In the genomic region with DNA sequence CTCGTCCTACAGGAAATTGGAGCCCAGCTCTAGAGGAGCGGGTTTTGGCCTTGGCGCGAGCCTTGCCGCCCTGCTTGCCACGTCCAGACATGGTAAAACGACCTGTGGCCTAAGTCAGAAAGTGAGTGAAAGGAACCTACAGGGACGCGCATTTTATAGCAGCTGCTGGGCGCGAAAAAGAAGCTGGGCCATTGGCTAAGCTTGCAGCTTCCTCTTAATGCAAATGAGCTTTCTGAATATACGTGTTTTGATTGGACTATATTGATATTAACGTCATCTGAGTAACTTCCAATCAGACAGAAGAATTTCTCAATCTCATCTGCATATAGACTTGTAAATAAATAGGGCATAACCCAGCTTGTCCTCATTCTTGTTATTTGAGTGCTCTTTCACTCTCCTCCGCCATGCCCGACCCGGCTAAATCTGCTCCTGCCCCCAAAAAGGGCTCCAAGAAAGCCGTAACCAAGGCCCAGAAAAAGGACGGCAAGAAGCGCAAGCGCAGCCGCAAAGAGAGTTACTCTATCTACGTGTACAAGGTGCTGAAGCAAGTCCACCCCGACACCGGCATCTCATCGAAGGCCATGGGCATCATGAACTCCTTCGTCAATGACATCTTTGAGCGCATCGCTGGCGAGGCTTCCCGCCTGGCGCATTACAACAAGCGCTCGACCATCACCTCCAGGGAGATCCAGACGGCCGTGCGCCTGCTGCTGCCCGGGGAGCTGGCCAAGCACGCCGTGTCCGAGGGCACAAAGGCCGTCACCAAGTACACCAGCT, we compare ENCODE assay signal across 1 cellular context.
TF ChIP-seq lines count a peak whose summit lies in the region.

No MANE protein-coding gene starts in this region.

TF ChIP-seq in K562, 482 proteins besides CTCF, POLR2A, EP300 and RAD21 (continued from another document and continues in another):
- TF ChIP-seq, protein P1, sequence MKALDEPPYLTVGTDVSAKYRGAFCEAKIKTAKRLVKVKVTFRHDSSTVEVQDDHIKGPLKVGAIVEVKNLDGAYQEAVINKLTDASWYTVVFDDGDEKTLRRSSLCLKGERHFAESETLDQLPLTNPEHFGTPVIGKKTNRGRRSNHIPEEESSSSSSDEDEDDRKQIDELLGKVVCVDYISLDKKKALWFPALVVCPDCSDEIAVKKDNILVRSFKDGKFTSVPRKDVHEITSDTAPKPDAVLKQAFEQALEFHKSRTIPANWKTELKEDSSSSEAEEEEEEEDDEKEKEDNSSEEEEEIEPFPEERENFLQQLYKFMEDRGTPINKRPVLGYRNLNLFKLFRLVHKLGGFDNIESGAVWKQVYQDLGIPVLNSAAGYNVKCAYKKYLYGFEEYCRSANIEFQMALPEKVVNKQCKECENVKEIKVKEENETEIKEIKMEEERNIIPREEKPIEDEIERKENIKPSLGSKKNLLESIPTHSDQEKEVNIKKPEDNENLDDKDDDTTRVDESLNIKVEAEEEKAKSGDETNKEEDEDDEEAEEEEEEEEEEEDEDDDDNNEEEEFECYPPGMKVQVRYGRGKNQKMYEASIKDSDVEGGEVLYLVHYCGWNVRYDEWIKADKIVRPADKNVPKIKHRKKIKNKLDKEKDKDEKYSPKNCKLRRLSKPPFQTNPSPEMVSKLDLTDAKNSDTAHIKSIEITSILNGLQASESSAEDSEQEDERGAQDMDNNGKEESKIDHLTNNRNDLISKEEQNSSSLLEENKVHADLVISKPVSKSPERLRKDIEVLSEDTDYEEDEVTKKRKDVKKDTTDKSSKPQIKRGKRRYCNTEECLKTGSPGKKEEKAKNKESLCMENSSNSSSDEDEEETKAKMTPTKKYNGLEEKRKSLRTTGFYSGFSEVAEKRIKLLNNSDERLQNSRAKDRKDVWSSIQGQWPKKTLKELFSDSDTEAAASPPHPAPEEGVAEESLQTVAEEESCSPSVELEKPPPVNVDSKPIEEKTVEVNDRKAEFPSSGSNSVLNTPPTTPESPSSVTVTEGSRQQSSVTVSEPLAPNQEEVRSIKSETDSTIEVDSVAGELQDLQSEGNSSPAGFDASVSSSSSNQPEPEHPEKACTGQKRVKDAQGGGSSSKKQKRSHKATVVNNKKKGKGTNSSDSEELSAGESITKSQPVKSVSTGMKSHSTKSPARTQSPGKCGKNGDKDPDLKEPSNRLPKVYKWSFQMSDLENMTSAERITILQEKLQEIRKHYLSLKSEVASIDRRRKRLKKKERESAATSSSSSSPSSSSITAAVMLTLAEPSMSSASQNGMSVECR (CRISPR knock-in tag; IDR thresholded peaks at IDR 0.05), result peak; percentile 84
- TF ChIP-seq ETS2 (tag; IDR thresholded peaks at IDR 0.05; ENCODE audit: borderline replicate concordance, poor library complexity, severe bottlenecking) (no peak), NFE2L1 (tag; IDR thresholded peaks at IDR 0.05; ENCODE audit: borderline replicate concordance, low read depth) (no peak), ADNP (tag; IDR thresholded peaks at IDR 0.05) (no peak), SMAD4 (CRISPR knock-in tag; conservative IDR thresholded peaks at IDR 0.05) (no peak; the same call in 1 of the 2 replicates), DDX20 (tag; IDR thresholded peaks at IDR 0.05; ENCODE audit: low read depth) (no peak), ZNF143 (CRISPR knock-in tag; IDR thresholded peaks at IDR 0.05) (no peak; the same call in 1 of the 2 replicates), ATF3 (IDR thresholded peaks at IDR 0.05) (no peak), ATF3 (CRISPR knock-in tag; conservative IDR thresholded peaks at IDR 0.05) (peak; percentile 87; the same call in 1 of the 2 replicates), ZNF507 (tag; conservative IDR thresholded peaks at IDR 0.05) (no peak), MECOM (CRISPR knock-in tag; IDR thresholded peaks at IDR 0.05) (no peak), KDM1A (IDR thresholded peaks at IDR 0.05) (no peak), SIN3A (IDR thresholded peaks at IDR 0.05; ENCODE audit: borderline replicate concordance in 2 of 2, control insufficient read depth in 1 of 2, low read depth in 2 of 2, low read length in 2 of 2) (peak in 1 of 2 experiments; percentile 94), ZNF695 (CRISPR knock-in tag; IDR thresholded peaks at IDR 0.05) (no peak), TEAD2 (tag; IDR thresholded peaks at IDR 0.05) (no peak), KHSRP (IDR thresholded peaks at IDR 0.05) (no peak), CBX8 (IDR thresholded peaks at IDR 0.05; ENCODE audit: borderline replicate concordance, extremely low read depth, low read depth, low read length, poor library complexity, severe bottlenecking) (no peak), IRF9 (tag; IDR thresholded peaks at IDR 0.05) (no peak), HNRNPK (IDR thresholded peaks at IDR 0.05; ENCODE audit: low read depth, low read length, poor library complexity, severe bottlenecking) (no peak), SMAD3 (CRISPR knock-in tag; conservative IDR thresholded peaks at IDR 0.05) (no peak), CBFA2T3 (IDR thresholded peaks at IDR 0.05) (no peak), ZNF561 (CRISPR knock-in tag; conservative IDR thresholded peaks at IDR 0.05) (no peak; the same call in 1 of the 2 replicates), SRF (CRISPR knock-in tag; IDR thresholded peaks at IDR 0.05) (peak; percentile 33 to 62; a peak in 1 of 4 replicates), TARDBP (IDR thresholded peaks at IDR 0.05) (no peak), MXI1 (IDR thresholded peaks at IDR 0.05; ENCODE audit: low read depth, low read length) (no peak; the same call in 1 of the 2 replicates), SFPQ (IDR thresholded peaks at IDR 0.05; ENCODE audit: low read depth, low read length) (no peak), SRSF9 (IDR thresholded peaks at IDR 0.05; ENCODE audit: borderline replicate concordance, low read depth, low read length) (no peak), CEBPB (tag; IDR thresholded peaks at IDR 0.05) (peak; percentile 29; the same call in 1 of the 2 replicates), ERF (CRISPR knock-in tag; IDR thresholded peaks at IDR 0.05) (no peak; the same call in 1 of the 2 replicates), BRCA1 (IDR thresholded peaks at IDR 0.05) (no peak), BRCA1 (CRISPR knock-in tag; IDR thresholded peaks at IDR 0.05) (no peak)
- TF ChIP-seq, protein P2, sequence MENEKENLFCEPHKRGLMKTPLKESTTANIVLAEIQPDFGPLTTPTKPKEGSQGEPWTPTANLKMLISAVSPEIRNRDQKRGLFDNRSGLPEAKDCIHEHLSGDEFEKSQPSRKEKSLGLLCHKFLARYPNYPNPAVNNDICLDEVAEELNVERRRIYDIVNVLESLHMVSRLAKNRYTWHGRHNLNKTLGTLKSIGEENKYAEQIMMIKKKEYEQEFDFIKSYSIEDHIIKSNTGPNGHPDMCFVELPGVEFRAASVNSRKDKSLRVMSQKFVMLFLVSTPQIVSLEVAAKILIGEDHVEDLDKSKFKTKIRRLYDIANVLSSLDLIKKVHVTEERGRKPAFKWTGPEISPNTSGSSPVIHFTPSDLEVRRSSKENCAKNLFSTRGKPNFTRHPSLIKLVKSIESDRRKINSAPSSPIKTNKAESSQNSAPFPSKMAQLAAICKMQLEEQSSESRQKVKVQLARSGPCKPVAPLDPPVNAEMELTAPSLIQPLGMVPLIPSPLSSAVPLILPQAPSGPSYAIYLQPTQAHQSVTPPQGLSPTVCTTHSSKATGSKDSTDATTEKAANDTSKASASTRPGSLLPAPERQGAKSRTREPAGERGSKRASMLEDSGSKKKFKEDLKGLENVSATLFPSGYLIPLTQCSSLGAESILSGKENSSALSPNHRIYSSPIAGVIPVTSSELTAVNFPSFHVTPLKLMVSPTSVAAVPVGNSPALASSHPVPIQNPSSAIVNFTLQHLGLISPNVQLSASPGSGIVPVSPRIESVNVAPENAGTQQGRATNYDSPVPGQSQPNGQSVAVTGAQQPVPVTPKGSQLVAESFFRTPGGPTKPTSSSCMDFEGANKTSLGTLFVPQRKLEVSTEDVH (IDR thresholded peaks at IDR 0.05; ENCODE audit: low read depth, partially characterized antibody), result peak; percentile 77
- TF ChIP-seq, protein P3, sequence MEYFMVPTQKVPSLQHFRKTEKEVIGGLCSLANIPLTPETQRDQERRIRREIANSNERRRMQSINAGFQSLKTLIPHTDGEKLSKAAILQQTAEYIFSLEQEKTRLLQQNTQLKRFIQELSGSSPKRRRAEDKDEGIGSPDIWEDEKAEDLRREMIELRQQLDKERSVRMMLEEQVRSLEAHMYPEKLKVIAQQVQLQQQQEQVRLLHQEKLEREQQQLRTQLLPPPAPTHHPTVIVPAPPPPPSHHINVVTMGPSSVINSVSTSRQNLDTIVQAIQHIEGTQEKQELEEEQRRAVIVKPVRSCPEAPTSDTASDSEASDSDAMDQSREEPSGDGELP (CRISPR knock-in tag; IDR thresholded peaks at IDR 0.05; ENCODE audit: borderline replicate concordance), result peak; percentile 7; the same call in 1 of the 2 replicates
- TF ChIP-seq, protein P4, sequence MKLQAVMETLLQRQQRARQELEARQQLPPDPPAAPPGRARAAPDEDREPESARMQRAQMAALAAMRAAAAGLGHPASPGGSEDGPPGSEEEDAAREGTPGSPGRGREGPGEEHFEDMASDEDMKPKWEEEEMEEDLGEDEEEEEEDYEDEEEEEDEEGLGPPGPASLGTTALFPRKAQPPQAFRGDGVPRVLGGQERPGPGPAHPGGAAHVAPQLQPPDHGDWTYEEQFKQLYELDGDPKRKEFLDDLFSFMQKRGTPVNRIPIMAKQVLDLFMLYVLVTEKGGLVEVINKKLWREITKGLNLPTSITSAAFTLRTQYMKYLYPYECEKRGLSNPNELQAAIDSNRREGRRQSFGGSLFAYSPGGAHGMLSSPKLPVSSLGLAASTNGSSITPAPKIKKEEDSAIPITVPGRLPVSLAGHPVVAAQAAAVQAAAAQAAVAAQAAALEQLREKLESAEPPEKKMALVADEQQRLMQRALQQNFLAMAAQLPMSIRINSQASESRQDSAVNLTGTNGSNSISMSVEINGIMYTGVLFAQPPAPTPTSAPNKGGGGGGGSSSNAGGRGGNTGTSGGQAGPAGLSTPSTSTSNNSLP (IDR thresholded peaks at IDR 0.05; ENCODE audit: borderline replicate concordance, low read depth, low read length), result 0 out of 2 replicates have a peak, but pooled peaks have one; percentile 35
- TF ChIP-seq, protein P5, sequence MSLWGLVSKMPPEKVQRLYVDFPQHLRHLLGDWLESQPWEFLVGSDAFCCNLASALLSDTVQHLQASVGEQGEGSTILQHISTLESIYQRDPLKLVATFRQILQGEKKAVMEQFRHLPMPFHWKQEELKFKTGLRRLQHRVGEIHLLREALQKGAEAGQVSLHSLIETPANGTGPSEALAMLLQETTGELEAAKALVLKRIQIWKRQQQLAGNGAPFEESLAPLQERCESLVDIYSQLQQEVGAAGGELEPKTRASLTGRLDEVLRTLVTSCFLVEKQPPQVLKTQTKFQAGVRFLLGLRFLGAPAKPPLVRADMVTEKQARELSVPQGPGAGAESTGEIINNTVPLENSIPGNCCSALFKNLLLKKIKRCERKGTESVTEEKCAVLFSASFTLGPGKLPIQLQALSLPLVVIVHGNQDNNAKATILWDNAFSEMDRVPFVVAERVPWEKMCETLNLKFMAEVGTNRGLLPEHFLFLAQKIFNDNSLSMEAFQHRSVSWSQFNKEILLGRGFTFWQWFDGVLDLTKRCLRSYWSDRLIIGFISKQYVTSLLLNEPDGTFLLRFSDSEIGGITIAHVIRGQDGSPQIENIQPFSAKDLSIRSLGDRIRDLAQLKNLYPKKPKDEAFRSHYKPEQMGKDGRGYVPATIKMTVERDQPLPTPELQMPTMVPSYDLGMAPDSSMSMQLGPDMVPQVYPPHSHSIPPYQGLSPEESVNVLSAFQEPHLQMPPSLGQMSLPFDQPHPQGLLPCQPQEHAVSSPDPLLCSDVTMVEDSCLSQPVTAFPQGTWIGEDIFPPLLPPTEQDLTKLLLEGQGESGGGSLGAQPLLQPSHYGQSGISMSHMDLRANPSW (CRISPR knock-in tag; IDR thresholded peaks at IDR 0.05), result peak; percentile 94; the same call in 1 of the 2 replicates
